In genomic region chr2:149099298-149099697, GRCh38 we compare ENCODE assay signal across 17 cellular contexts.
"Had no signal": no experiment of that assay in that cellular context is flagged by ENCODE, and none has a peak within 500 bp of the region (broad histone marks: within the 10 kb centered on the region; RNA-seq: fewer than 3 reads in every experiment).

No MANE protein-coding gene starts in this region.

- H3K4me1 ChIP-seq: tibial nerve had no signal

- ATAC-seq: activated CD8-positive, alpha-beta T cell treated with anti-CD3 and anti-CD28 coated beads, Interleukin-2, amount 10 ng/mL, durations not matched to agents 7 days and 5 days; naive thymus-derived CD8-positive, alpha-beta T cell; stimulated activated naive B cell treated with anti-CD40 and anti-IgM and Interleukin-4, amounts not matched to agents 10 μg/mL and 1 μg/mL and 100 μg/mL, for 72 hours; T-helper 17 cell had no signal

- FAIRE-seq: endothelial cell of umbilical vein had no signal

- H3K27me3 ChIP-seq: tibial nerve had no signal

- H3K27ac ChIP-seq: coronary artery, tibial nerve had no signal

- H3K36me3 ChIP-seq: tibial nerve had no signal

- DNase-seq: activated CD4-positive, alpha-beta T cell treated with anti-CD3 and anti-CD28 coated beads, Interleukin-2, amount 10 ng/mL, durations not matched to agents 24 days and 14 days; activated CD4-positive, CD25-positive, alpha-beta regulatory T cell; activated CD8-positive, alpha-beta memory T cell treated with anti-CD3 and anti-CD28 coated beads, Interleukin-2, amount 50 U/mL, for 48 hours; activated CD8-positive, alpha-beta T cell treated with anti-CD3 and anti-CD28 coated beads, Interleukin-2, amount 10 ng/mL, durations not matched to agents 7 days and 5 days; activated naive CD4-positive, alpha-beta T cell; activated naive CD8-positive, alpha-beta T cell treated with anti-CD3 and anti-CD28 coated beads, Interleukin-2, amount 10 ng/mL, durations not matched to agents 7 days and 5 days; effector CD4-positive, alpha-beta T cell; glutamatergic neuron; naive thymus-derived CD8-positive, alpha-beta T cell; stimulated activated CD4-positive, alpha-beta T cell treated with anti-CD3 and anti-CD28 coated beads, Interleukin-15, amount 100 ng/mL, for 24 hours; stimulated activated CD4-positive, alpha-beta T cell treated with anti-CD3 and anti-CD28 coated beads, Interleukin-4, amount 100 ng/mL, for 1 hour; stimulated activated naive B cell treated with anti-CD40 and anti-IgM and Interleukin-4, amounts not matched to agents 10 μg/mL and 1 μg/mL and 100 μg/mL, for 72 hours; T-helper 17 cell had no signal

- H3K9me3 ChIP-seq: tibial nerve had no signal

- H3K4me3 ChIP-seq: coronary artery, lung, tibial nerve had no signal
